ENCODE assay signal across 7 cellular contexts in the genomic region with DNA sequence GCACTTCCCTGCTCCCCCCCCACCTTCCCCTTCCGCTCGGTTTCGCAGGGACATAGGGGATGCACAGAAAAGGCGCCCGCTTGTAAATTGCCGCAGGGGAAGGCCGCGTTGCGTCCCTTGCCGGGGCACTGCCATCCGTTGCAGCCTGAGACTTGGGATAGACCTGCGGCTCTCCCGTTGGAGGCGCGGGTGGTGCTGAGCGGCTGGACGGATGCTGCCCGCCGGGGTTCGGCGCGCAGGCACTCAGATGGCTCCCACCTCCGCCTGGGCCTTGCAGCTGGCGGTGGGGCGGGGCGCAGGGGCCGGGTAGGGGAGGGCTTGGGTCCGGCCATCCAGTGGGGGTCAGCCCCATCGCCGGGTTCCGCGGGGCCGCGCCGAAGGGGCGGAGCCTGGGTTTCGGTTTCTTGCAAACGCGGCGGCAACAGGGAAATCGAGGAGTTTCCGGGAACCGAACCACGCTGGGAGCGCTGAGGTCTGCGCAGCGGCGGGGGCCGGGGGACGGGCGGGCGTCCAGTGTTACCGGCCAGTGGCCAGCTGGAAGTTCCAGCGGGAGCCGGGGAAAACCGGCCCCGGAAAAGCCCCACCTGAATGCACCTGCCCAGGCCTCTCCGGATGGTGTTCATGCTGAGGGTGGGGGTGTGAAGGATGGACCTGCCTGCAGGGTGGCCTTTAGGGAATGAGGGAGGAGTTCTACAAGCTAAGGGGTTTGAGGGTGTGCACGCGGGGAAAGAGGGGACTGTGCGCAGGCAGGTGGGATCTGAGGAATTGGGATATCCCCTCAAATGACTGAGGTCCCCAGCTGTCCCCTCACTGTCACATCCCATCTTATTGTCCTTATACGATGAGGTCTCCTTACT. TPM values are rescaled to one million over a fixed set of nuclear protein-coding genes. Genes with fewer than 3 reads are reported as not detected.
A peak's percentile ranks its signal among the peaks of the same experiment; 100 is the strongest.
DNase-seq lines count a peak whose midpoint lies in the region; TF ChIP-seq lines count a peak whose summit lies in the region.

No MANE protein-coding gene starts in this region.

- H3K4me3 ChIP-seq in GM12865 (ENCODE audit: low read depth, low read length) (peak overlapping the region; percentile 74), kidney epithelial cell (ENCODE audit: low read depth, low read length) (peak overlapping the region; percentile 52), spleen (peak overlapping the region; percentile 39 to 90 (median 75))

- H3K36me3 ChIP-seq in kidney epithelial cell (ENCODE audit: control insufficient read depth, insufficient read depth, low read length), result no peaks in the 10 kb centered on the region
- H3K36me3 ChIP-seq in spleen, result no peaks in the 10 kb centered on the region

- no peaks in the 10 kb centered on the region for H3K9me3 ChIP-seq in spleen

- H3K27me3 ChIP-seq in kidney epithelial cell (ENCODE audit: control insufficient read depth, insufficient read depth, low read length), result no peaks in the 10 kb centered on the region
- no peaks in the 10 kb centered on the region for H3K27me3 ChIP-seq in spleen (replicated peaks in 1 of 7)

- WGBS in spleen, 5 donors, result 4 to 9% (median 4%) methylated on average over 22 to 62 of the region's 62 CpGs

- DNase-seq in GM12865 (ENCODE audit: low read depth) (peak; percentile 92), GOT3 (lab: John Stamatoyannopoulos, UW) (peak; percentile 82), M059J (ENCODE audit: low read depth) (peak; percentile 92), kidney epithelial cell (ENCODE audit: low read depth) (no peak), spleen (peak; percentile 97)

- H3K4me1 ChIP-seq in spleen, result peaks cover 36 to 99% (median 78%) of the 10 kb centered on the region in 6 donors

- H3K27ac ChIP-seq in VCaP (peak overlapping the region; percentile 85), cingulate gyrus (ENCODE audit: low read depth, low read length) (peak overlapping the region; percentile 82), spleen (peak overlapping the region; percentile 90 to 100 (median 98))

- TF ChIP-seq CTCF in GM12865 (IDR thresholded peaks at IDR 0.05; ENCODE audit: insufficient read depth, low read depth, low read length, missing control alignments) (no peak), VCaP (conservative IDR thresholded peaks at IDR 0.05) (no peak), kidney epithelial cell (IDR thresholded peaks at IDR 0.05; ENCODE audit: insufficient read depth, low read length, poor library complexity, severe bottlenecking) (no peak), spleen (IDR thresholded peaks at IDR 0.05 in 8 of 11, conservative IDR thresholded peaks at IDR 0.05 in 3 of 11) (peak in 1 of 11 experiments; percentile 10)

- peak in 1 of 3 donors; percentile 5 for TF ChIP-seq POLR2A in spleen (IDR thresholded peaks at IDR 0.05)

- intact Hi-C loops in spleen (cut with DNase I; ENCODE audit: low total_unique reads), result no loop called here

RNA-seq across cellular contexts. Expression of gene IRF1, which starts 6.3 kb away (rescaled TPM):
- total RNA-seq in M059J (2014; rRNA removed; shearing (Covaris generic)), result 31.7 and 36.1 TPM in 2 replicates
- total RNA-seq in kidney epithelial cell, result 61.9 and 75.3 TPM in 2 replicates
- total RNA-seq in spleen, result 100 to 1,000 TPM; 146 to 307 (median 165) TPM
- 100 to 1,000 TPM in 1 of 3 donors, 10 to 100 TPM in 2; 57.9 to 113 (median 59.7) TPM for polyA plus RNA-seq in spleen

RNA-seq across cellular contexts. Expression of gene IL5, which starts 46.5 kb away (rescaled TPM):
- not detected in 2 replicates for total RNA-seq in M059J (2014; rRNA removed; shearing (Covaris generic))
- not detected in 2 replicates for total RNA-seq in kidney epithelial cell
- total RNA-seq in spleen, result not detected
- polyA plus RNA-seq in spleen, result not detected

RNA-seq across cellular contexts. Expression of gene RAD50, which starts 59.9 kb away (rescaled TPM):
- total RNA-seq in M059J (2014; rRNA removed; shearing (Covaris generic)), result 11.6 and 14.3 TPM in 2 replicates
- total RNA-seq in kidney epithelial cell (27.8 and 35.1 TPM in 2 replicates), spleen (10 to 100 TPM; 23.8 to 34.0 (median 28.2) TPM)
- 1 to 10 TPM; 4.2 to 7.8 (median 4.4) TPM for polyA plus RNA-seq in spleen
